In the genomic region with DNA sequence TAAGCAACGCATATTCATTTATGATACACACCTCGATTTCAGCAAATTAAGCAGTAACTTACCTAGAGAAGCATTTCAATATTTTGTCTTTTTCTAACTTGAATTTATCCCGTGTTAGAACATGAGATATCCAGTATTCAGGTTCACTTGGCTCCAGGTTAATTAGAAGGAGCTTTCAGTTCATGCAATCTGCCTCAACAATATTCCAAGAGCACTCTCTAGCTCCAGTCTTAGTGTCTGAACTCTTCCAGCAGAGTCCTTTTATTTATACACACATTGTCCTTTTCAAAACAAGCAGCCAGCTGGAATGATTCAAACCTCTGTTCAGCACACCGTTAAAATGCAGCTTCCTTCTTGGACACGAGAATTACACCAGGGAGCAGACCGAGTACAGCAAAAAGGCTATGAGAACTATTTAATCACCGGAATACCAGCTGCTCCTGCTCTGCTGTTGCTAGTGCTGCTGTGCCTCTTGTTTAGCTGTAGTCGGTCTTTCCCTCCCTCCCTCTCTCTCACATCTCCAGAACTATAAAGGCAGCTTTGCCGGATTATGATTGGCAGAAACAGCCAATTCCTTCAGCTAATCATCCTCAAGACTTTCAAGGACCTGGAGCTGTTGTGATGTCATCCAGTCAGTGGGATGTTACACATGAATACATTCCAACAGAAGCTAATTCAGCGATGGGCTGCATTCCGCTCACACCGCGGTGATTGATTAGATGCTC, we compare ENCODE assay signal across 9 cellular contexts. TPM values are rescaled to one million over a fixed set of nuclear protein-coding genes. Genes with fewer than 3 reads are reported as not detected.
DNase-seq lines count a peak whose midpoint lies in the region; ATAC-seq, FAIRE-seq and TF ChIP-seq lines count a peak whose summit lies in the region.
"Had no signal": no experiment of that assay in that cellular context is flagged by ENCODE, and none has a peak within 500 bp of the region (broad histone marks: within the 10 kb centered on the region; RNA-seq: fewer than 3 reads in every experiment).

Gene NDST4, minus strand, starts transcription at position 239 of the 725 bp plus-strand sequence. CDS start 36,584 bp downstream, outside the sequence.

- H3K27ac ChIP-seq in duodenal mucosa (ENCODE audit: low read depth, low read length) (no peak within 1 kb of the TSS), pancreas (no peak within 1 kb of the TSS)

- no peak for TF ChIP-seq CTCF in pancreas (IDR thresholded peaks at IDR 0.05)
- TF ChIP-seq CTCF in GM20000 (IDR thresholded peaks at IDR 0.05; ENCODE audit: extremely low read depth, missing control alignments) = no peak
- TF ChIP-seq CTCF in omental fat pad (IDR thresholded peaks at IDR 0.05) = no peak

- no peaks in the 10 kb centered on the region for H3K27me3 ChIP-seq in duodenal mucosa (ENCODE audit: control insufficient read depth in 1 of 2, insufficient read depth in 2 of 2, low read length in 2 of 2)
- peaks cover 0 to 26% (median 3%) of the 10 kb centered on the region in 4 donors for H3K27me3 ChIP-seq in pancreas

- no peak for FAIRE-seq in pancreas (lab: Jason Lieb, UNC)

- intact Hi-C loops in pancreas (cut with DNase I) = no loop called here

- H3K4me1 ChIP-seq in duodenal mucosa (ENCODE audit: control insufficient read depth in 1 of 2, insufficient read depth in 2 of 2, low read length in 2 of 2) = no peaks in the 10 kb centered on the region
- no peaks in the 10 kb centered on the region for H3K4me1 ChIP-seq in pancreas

- H3K9ac ChIP-seq in duodenal mucosa (ENCODE audit: low read depth in 1 of 2, low read length in 2 of 2) = no peak within 1 kb of the TSS

- WGBS in pancreas, 2 donors = 13 to 14% methylated on average over 13 of the region's 13 CpGs

- H3K9me3 ChIP-seq in duodenal mucosa (ENCODE audit: control insufficient read depth in 1 of 2, low read length in 2 of 2) = no peaks in the 10 kb centered on the region
- no peaks in the 10 kb centered on the region for H3K9me3 ChIP-seq in pancreas

- ATAC-seq in pancreas (peak; percentile 50 to 90 (median 84)), HG02970 (IDR thresholded peaks at IDR 0.05; ENCODE audit: low FRiP score, unreplicated experiment) (no peak), omental fat pad (ENCODE audit: low FRiP score) (no peak), GM18868 (IDR thresholded peaks at IDR 0.05; ENCODE audit: unreplicated experiment) (no peak)

- DNase-seq in EH (ENCODE audit: low read depth) = peak; percentile 2
- peak; percentile 94 to 95 for DNase-seq in NCI-H446 (lab: John Stamatoyannopoulos, UW)
- DNase-seq in pancreas = peak in 1 of 6 donors; percentile 13
- DNase-seq in GM20000 (ENCODE audit: low spot score) = no peak
- DNase-seq in omental fat pad (ENCODE audit: low spot score) = no peak

- no peaks in the 10 kb centered on the region for H3K36me3 ChIP-seq in duodenal mucosa (ENCODE audit: control insufficient read depth in 1 of 2, insufficient read depth in 2 of 2, low read length in 2 of 2)
- H3K36me3 ChIP-seq in pancreas = no peaks in the 10 kb centered on the region

- H3K4me3 ChIP-seq in duodenal mucosa (ENCODE audit: low read depth in 1 of 2, low read length in 2 of 2) (peak within 1 kb of the TSS; percentile 8 to 28), pancreas (peak within 1 kb of the TSS in 1 of 4 donors; percentile 2)

RNA-seq across cellular contexts. Expression of gene NDST4, which starts in this region (rescaled TPM):
- total RNA-seq in pancreas = not detected
- not detected for polyA plus RNA-seq in pancreas
- not detected for total RNA-seq in omental fat pad
- total RNA-seq: lung microvascular endothelial cell had no signal

Comparison
In these comparisons a context has a peak if more than half of its experiments do, and no peak if none do; other contexts are left out.
1. Peak in ATAC-seq in pancreas; RNA of the gene not detected or under 1 TPM.
2. DNase-seq: peak in EH (single experiment) and NCI-H446 (2 of 2); none in GM20000 (single experiment) and omental fat pad (single experiment).